ENCODE assay signal across 21 cellular contexts in the genomic region with DNA sequence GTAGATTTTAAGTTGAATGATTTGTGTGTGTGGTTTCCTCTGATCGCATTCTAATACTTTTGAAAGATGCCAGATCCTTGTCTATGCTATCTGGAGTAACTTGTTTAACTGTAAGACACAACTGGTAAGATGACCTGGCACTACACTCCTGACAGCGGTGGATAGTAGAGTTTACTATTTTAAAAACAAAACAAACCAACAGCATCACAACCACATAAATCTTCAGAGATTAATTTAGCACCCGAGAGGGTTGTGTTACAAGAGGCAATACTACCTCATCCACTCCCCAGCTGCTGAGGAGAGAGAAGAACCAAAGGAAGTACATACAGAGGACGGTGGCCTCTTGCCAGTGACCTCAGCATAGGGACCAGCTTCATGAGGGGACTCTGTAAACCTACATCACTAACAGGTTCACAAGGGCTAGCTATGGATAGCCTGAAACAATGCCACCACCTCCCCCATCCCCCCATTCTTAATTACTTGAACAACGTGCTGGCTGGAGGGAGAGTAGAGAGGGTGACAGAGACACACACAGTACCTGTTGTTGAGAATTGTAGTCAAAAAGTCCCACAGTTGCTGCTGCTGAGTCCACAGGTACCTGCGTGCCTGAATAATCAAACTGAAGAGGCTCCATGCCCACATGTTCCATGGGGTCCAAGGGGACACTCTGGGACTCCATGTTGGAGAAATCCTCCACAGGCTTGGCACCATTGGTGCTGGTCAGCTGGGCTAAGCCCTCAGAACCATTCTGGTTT.
A peak's percentile ranks its signal among the peaks of the same experiment; 100 is the strongest.
DNase-seq lines count a peak whose midpoint lies in the region; ATAC-seq and TF ChIP-seq lines count a peak whose summit lies in the region.
"Had no signal": no experiment of that assay in that cellular context is flagged by ENCODE, and none has a peak within 500 bp of the region (broad histone marks: within the 10 kb centered on the region; RNA-seq: fewer than 3 reads in every experiment).

No MANE protein-coding gene starts in this region.

- H3K27ac ChIP-seq in dorsolateral prefrontal cortex: no peak overlapping the region
- no peak overlapping the region for H3K27ac ChIP-seq in suprapubic skin
- H3K27ac ChIP-seq: GM23248, RWPE1, testis had no signal

- TF ChIP-seq CTCF in dorsolateral prefrontal cortex (IDR thresholded peaks at IDR 0.05 in 54 of 56, conservative IDR thresholded peaks at IDR 0.05 in 2 of 56; ENCODE audit: low read depth in 1 of 56, partially characterized antibody in 56 of 56): no peak
- no peak for TF ChIP-seq CTCF in suprapubic skin (IDR thresholded peaks at IDR 0.05)

- TF ChIP-seq POLR2A in suprapubic skin (IDR thresholded peaks at IDR 0.05): no peak

- H3K36me3 ChIP-seq in suprapubic skin: peaks cover 32% of the 10 kb centered on the region

- H3K27me3 ChIP-seq in dorsolateral prefrontal cortex (no peaks in the 10 kb centered on the region), suprapubic skin (no peaks in the 10 kb centered on the region)
- H3K27me3 ChIP-seq: testis had no signal

- no peaks in the 10 kb centered on the region for H3K27me3 Mint-ChIP-seq in stimulated activated naive CD8-positive, alpha-beta T cell treated with anti-CD3 and anti-CD28 coated beads, Interleukin-15, Interleukin-2, amounts not matched to agents 100 ng/mL and 50 ng/mL, for 24 hours
- no peaks in the 10 kb centered on the region for H3K27me3 Mint-ChIP-seq in T-helper 17 cell
- H3K27me3 Mint-ChIP-seq: activated CD4-positive, alpha-beta memory T cell treated with anti-CD3 and anti-CD28 coated beads for 36 hours; activated naive CD8-positive, alpha-beta T cell treated with anti-CD3 and anti-CD28 coated beads, Interleukin-2, amount 10 ng/mL, durations not matched to agents 7 days and 5 days; dendritic cell treated with granulocyte-macrophage colony-stimulating factor and Interleukin-4, amounts not matched to agents 40 ng/mL and 50 ng/mL, for 4 days had no signal

- H3K9me3 Mint-ChIP-seq in stimulated activated naive CD8-positive, alpha-beta T cell treated with anti-CD3 and anti-CD28 coated beads, Interleukin-15, Interleukin-2, amounts not matched to agents 100 ng/mL and 50 ng/mL, for 24 hours: no peaks in the 10 kb centered on the region
- H3K9me3 Mint-ChIP-seq: activated CD4-positive, alpha-beta memory T cell treated with anti-CD3 and anti-CD28 coated beads for 36 hours; activated naive CD8-positive, alpha-beta T cell treated with anti-CD3 and anti-CD28 coated beads, Interleukin-2, amount 10 ng/mL, durations not matched to agents 7 days and 5 days had no signal

- peaks cover 88% of the 10 kb centered on the region for H3K36me3 Mint-ChIP-seq in stimulated activated naive CD8-positive, alpha-beta T cell treated with anti-CD3 and anti-CD28 coated beads, Interleukin-15, Interleukin-2, amounts not matched to agents 100 ng/mL and 50 ng/mL, for 24 hours (ENCODE audit: low read depth)
- peaks cover 10% of the 10 kb centered on the region for H3K36me3 Mint-ChIP-seq in T-helper 17 cell (ENCODE audit: low read depth)

- peaks cover 67% of the 10 kb centered on the region for H3K4me1 Mint-ChIP-seq in stimulated activated naive CD8-positive, alpha-beta T cell treated with anti-CD3 and anti-CD28 coated beads, Interleukin-15, Interleukin-2, amounts not matched to agents 100 ng/mL and 50 ng/mL, for 24 hours (ENCODE audit: low read depth)
- H3K4me1 Mint-ChIP-seq in T-helper 17 cell: peaks cover 34% of the 10 kb centered on the region

- no peaks in the 10 kb centered on the region for H3K9me3 ChIP-seq in T-helper 17 cell (ENCODE audit: control insufficient read depth, low read length, poor library complexity, severe bottlenecking)
- no peaks in the 10 kb centered on the region for H3K9me3 ChIP-seq in suprapubic skin
- H3K9me3 ChIP-seq: testis had no signal

- 65% methylated on average over 6 of the region's 6 CpGs for WGBS in suprapubic skin

- H3K4me3 ChIP-seq in dorsolateral prefrontal cortex: no peak overlapping the region
- H3K4me3 ChIP-seq in suprapubic skin: no peak overlapping the region
- H3K4me3 ChIP-seq: GM23248, testis had no signal

- peak overlapping the region; percentile 11 for H3K27ac Mint-ChIP-seq in stimulated activated naive CD8-positive, alpha-beta T cell treated with anti-CD3 and anti-CD28 coated beads, Interleukin-15, Interleukin-2, amounts not matched to agents 100 ng/mL and 50 ng/mL, for 24 hours
- H3K27ac Mint-ChIP-seq in T-helper 17 cell: peak overlapping the region; percentile 21
- H3K27ac Mint-ChIP-seq: activated CD4-positive, alpha-beta memory T cell treated with anti-CD3 and anti-CD28 coated beads for 36 hours; activated naive CD8-positive, alpha-beta T cell treated with anti-CD3 and anti-CD28 coated beads, Interleukin-2, amount 10 ng/mL, durations not matched to agents 7 days and 5 days; dendritic cell treated with granulocyte-macrophage colony-stimulating factor and Interleukin-4, amounts not matched to agents 40 ng/mL and 50 ng/mL, for 4 days had no signal

- intact Hi-C loops in dorsolateral prefrontal cortex (cut with DNase I): no loop called here

- TF ChIP-seq EP300 in suprapubic skin (IDR thresholded peaks at IDR 0.05): no peak

- DNase-seq in stimulated activated naive CD8-positive, alpha-beta T cell treated with anti-CD3 and anti-CD28 coated beads, Interleukin-15, Interleukin-2, amounts not matched to agents 100 U/mL and 50 U/mL, for 24 hours: no peak
- DNase-seq in T-helper 17 cell (no peak), myocyte (ENCODE audit: low read depth) (peak; percentile 86), amygdala (lab: John Stamatoyannopoulos, UW) (no peak), dorsolateral prefrontal cortex (no peak), suprapubic skin (ENCODE audit: low spot score in 2 of 2) (no peak)
- DNase-seq: activated CD4-positive, alpha-beta memory T cell treated with anti-CD3 and anti-CD28 coated beads for 36 hours; activated naive CD8-positive, alpha-beta T cell treated with anti-CD3 and anti-CD28 coated beads, Interleukin-2, amount 10 ng/mL, durations not matched to agents 7 days and 5 days; DND-41; foreskin melanocyte; GM23248; midbrain; NCI-H1092; NCI-H2029 treated with DMSO at 0.1 percent for 48 hours; NCI-H510A treated with DMSO at 0.1 percent for 48 hours; retina; testis had no signal

- peaks cover 13% of the 10 kb centered on the region for H3K4me1 ChIP-seq in suprapubic skin

- no peak for ATAC-seq in stimulated activated naive CD8-positive, alpha-beta T cell treated with anti-CD3 and anti-CD28 coated beads, Interleukin-15, Interleukin-2, amounts not matched to agents 100 U/mL and 50 U/mL, for 24 hours
- ATAC-seq in T-helper 17 cell (no peak), GM21360 (IDR thresholded peaks at IDR 0.05; ENCODE audit: unreplicated experiment) (no peak)

- H3K4me3 Mint-ChIP-seq in stimulated activated naive CD8-positive, alpha-beta T cell treated with anti-CD3 and anti-CD28 coated beads, Interleukin-15, Interleukin-2, amounts not matched to agents 100 ng/mL and 50 ng/mL, for 24 hours: no peak overlapping the region
- H3K4me3 Mint-ChIP-seq in T-helper 17 cell: no peak overlapping the region
- H3K4me3 Mint-ChIP-seq: activated CD4-positive, alpha-beta memory T cell treated with anti-CD3 and anti-CD28 coated beads for 36 hours; activated naive CD8-positive, alpha-beta T cell treated with anti-CD3 and anti-CD28 coated beads, Interleukin-2, amount 10 ng/mL, durations not matched to agents 7 days and 5 days; dendritic cell treated with granulocyte-macrophage colony-stimulating factor and Interleukin-4, amounts not matched to agents 40 ng/mL and 50 ng/mL, for 4 days had no signal
